ENCODE assay signal across 8 cellular contexts in genomic region chr3:149085828-149086231, GRCh38. TPM values are rescaled to one million over a fixed set of nuclear protein-coding genes. Genes with fewer than 3 reads are reported as not detected.
DNase-seq lines count a peak whose midpoint lies in the region; ATAC-seq and TF ChIP-seq lines count a peak whose summit lies in the region.

No MANE protein-coding gene starts in this region.

- peaks cover 0 to 39% (median 31%) of the 10 kb centered on the region in 11 experiments; a peak in 16 of 22 replicates for H3K36me3 ChIP-seq in BLaER1 treated with 17β-estradiol and CSF1 and Interleukin-3, amounts not matched to agents 10 nM and 100 nM

- H3K27ac Mint-ChIP-seq in brain, result peak overlapping the region; percentile 95 to 99 (median 99)

- peaks cover 53% of the 10 kb centered on the region for H3K4me1 Mint-ChIP-seq in brain

- peaks cover 0 to 15% (median 4%) of the 10 kb centered on the region in 11 experiments; a peak in 6 of 22 replicates for H4K20me1 ChIP-seq in BLaER1 treated with 17β-estradiol and CSF1 and Interleukin-3, amounts not matched to agents 10 nM and 100 nM

- peaks cover 3 to 34% (median 17%) of the 10 kb centered on the region in 5 experiments for H3K9me3 Mint-ChIP-seq in brain

- peaks cover 48% of the 10 kb centered on the region for H3K36me3 Mint-ChIP-seq in brain

- H3K4me1 ChIP-seq in BLaER1 treated with 17β-estradiol and CSF1 and Interleukin-3, amounts not matched to agents 10 nM and 100 nM, result peaks cover 9 to 25% (median 16%) of the 10 kb centered on the region in 10 experiments; a peak in 19 of 20 replicates

- peak overlapping the region; percentile 71 to 88 (median 82) for H3K4me3 ChIP-seq in BLaER1 treated with 17β-estradiol and CSF1 and Interleukin-3, amounts not matched to agents 10 nM and 100 nM

- peak overlapping the region; percentile 91 to 96 (median 93) for H3K4me3 Mint-ChIP-seq in brain

- peak overlapping the region in 9 of 11 experiments; percentile 30 to 80 (median 74); a peak in 18 of 22 replicates for H3K27ac ChIP-seq in BLaER1 treated with 17β-estradiol and CSF1 and Interleukin-3, amounts not matched to agents 10 nM and 100 nM

- ATAC-seq in GM18505 (IDR thresholded peaks at IDR 0.05; ENCODE audit: unreplicated experiment) (peak; percentile 24), HG02943 (IDR thresholded peaks at IDR 0.05; ENCODE audit: low read depth, unreplicated experiment) (peak; percentile 25)

- no peak for TF ChIP-seq POLR2A in GM18505 (IDR thresholded peaks at IDR 0.05; ENCODE audit: borderline replicate concordance, extremely low read depth, insufficient read depth, insufficient read length)

- H3K9me3 ChIP-seq in BLaER1 treated with 17β-estradiol and CSF1 and Interleukin-3, amounts not matched to agents 10 nM and 100 nM (replicated peaks in 1 of 11), result peaks cover 0 to 9% (median 6%) of the 10 kb centered on the region in 11 experiments; a peak in 12 of 22 replicates

- DNase-seq in NCI-H774 (lab: John Stamatoyannopoulos, UW) (peak; percentile 45), iPS-NIHi7 (ENCODE audit: extremely low spot score) (peak; percentile 44), smooth muscle cell of the brain vasculature (ENCODE audit: low read depth, low spot score) (peak; percentile 12), SW480 (ENCODE audit: low spot score) (no peak)

- peak overlapping the region; percentile 80 to 97 (median 92) for H3K4me2 ChIP-seq in BLaER1 treated with 17β-estradiol and CSF1 and Interleukin-3, amounts not matched to agents 10 nM and 100 nM

- peak overlapping the region; percentile 53 to 85 (median 78); a peak in 21 of 22 replicates for H3K9ac ChIP-seq in BLaER1 treated with 17β-estradiol and CSF1 and Interleukin-3, amounts not matched to agents 10 nM and 100 nM

- no peaks in the 10 kb centered on the region for H3K27me3 ChIP-seq in BLaER1 treated with 17β-estradiol and CSF1 and Interleukin-3, amounts not matched to agents 10 nM and 100 nM

- no peak for TF ChIP-seq CTCF in brain (conservative IDR thresholded peaks at IDR 0.05)

- peaks cover 10% of the 10 kb centered on the region for H3K27me3 Mint-ChIP-seq in brain

RNA-seq across cellular contexts. Expression of gene HLTF, which starts 0.5 kb away (rescaled TPM):
- polyA plus RNA-seq in brain (ENCODE audit: insufficient read depth, low read depth, low replicate concordance), result 12.2 TPM

RNA-seq across cellular contexts. Expression of gene HPS3, which starts 43.6 kb away (rescaled TPM):
- polyA plus RNA-seq in brain (ENCODE audit: insufficient read depth, low read depth, low replicate concordance), result 7.4 TPM
